11 cellular contexts compared by ENCODE assay signal in genomic region chr2:25420820-25421237, GRCh38.
A peak's percentile ranks its signal among the peaks of the same experiment; 100 is the strongest.
DNase-seq lines count a peak whose midpoint lies in the region; ATAC-seq and TF ChIP-seq lines count a peak whose summit lies in the region.
"Had no signal": no experiment of that assay in that cellular context is flagged by ENCODE, and none has a peak within 500 bp of the region (broad histone marks: within the 10 kb centered on the region; RNA-seq: fewer than 3 reads in every experiment).

No MANE protein-coding gene starts in this region.

- no peak overlapping the region for H3K27ac Mint-ChIP-seq in T-helper 2 cell treated with Interferon-gamma antibody and Interleukin-4, amounts not matched to agents 5 μg/mL and 100 μg/mL, for 36 hours
- H3K27ac Mint-ChIP-seq: activated naive CD4-positive, alpha-beta T cell treated with anti-CD3 and anti-CD28 coated beads for 36 hours had no signal

- no peaks in the 10 kb centered on the region for H3K27me3 Mint-ChIP-seq in T-helper 2 cell treated with Interferon-gamma antibody and Interleukin-4, amounts not matched to agents 5 μg/mL and 100 μg/mL, for 36 hours (ENCODE audit: low read depth)

- peaks cover 9% of the 10 kb centered on the region for H3K9me3 Mint-ChIP-seq in T-helper 2 cell treated with Interferon-gamma antibody and Interleukin-4, amounts not matched to agents 5 μg/mL and 100 μg/mL, for 36 hours

- in situ Hi-C loops in KBM-7 (cut with MboI; ENCODE audit: low pct_unique_long_range_greater_than_20kb, low sequenced_read_pairs), result no loop called here

- peaks cover 16% of the 10 kb centered on the region for H3K36me3 Mint-ChIP-seq in T-helper 2 cell treated with Interferon-gamma antibody and Interleukin-4, amounts not matched to agents 5 μg/mL and 100 μg/mL, for 36 hours (ENCODE audit: low read depth)

- H3K4me3 Mint-ChIP-seq in T-helper 2 cell treated with Interferon-gamma antibody and Interleukin-4, amounts not matched to agents 5 μg/mL and 100 μg/mL, for 36 hours, result no peak overlapping the region
- H3K4me3 Mint-ChIP-seq: activated naive CD4-positive, alpha-beta T cell treated with anti-CD3 and anti-CD28 coated beads for 36 hours had no signal

- H3K36me3 ChIP-seq in WERI-Rb-1, result no peaks in the 10 kb centered on the region
- H3K36me3 ChIP-seq: pancreas had no signal

- no peak for TF ChIP-seq CTCF in WERI-Rb-1 (IDR thresholded peaks at IDR 0.05; ENCODE audit: low read depth, low read length)

- peak; percentile 46 for ATAC-seq in GM21825 (IDR thresholded peaks at IDR 0.05; ENCODE audit: unreplicated experiment)
- no peak for ATAC-seq in HG03520 (IDR thresholded peaks at IDR 0.05; ENCODE audit: unreplicated experiment)
- ATAC-seq: Panc1 had no signal

- H3K27me3 ChIP-seq in WERI-Rb-1 (ENCODE audit: insufficient read depth, low read depth, severe bottlenecking), result no peaks in the 10 kb centered on the region
- H3K27me3 ChIP-seq: pancreas had no signal

- peak; percentile 77 for TF ChIP-seq POLR2A in GM18526 (IDR thresholded peaks at IDR 0.05; ENCODE audit: extremely low read depth, insufficient read length)

- no peaks in the 10 kb centered on the region for H3K9me3 ChIP-seq in WERI-Rb-1 (ENCODE audit: severe bottlenecking)
- H3K9me3 ChIP-seq: pancreas had no signal

- H3K4me1 Mint-ChIP-seq in T-helper 2 cell treated with Interferon-gamma antibody and Interleukin-4, amounts not matched to agents 5 μg/mL and 100 μg/mL, for 36 hours (ENCODE audit: low read depth), result peaks cover 10% of the 10 kb centered on the region

- no peak overlapping the region for H3K4me3 ChIP-seq in WERI-Rb-1 (ENCODE audit: low read depth, low read length)
- H3K4me3 ChIP-seq: pancreas had no signal

- H3K27ac ChIP-seq in WERI-Rb-1, result no peak overlapping the region
- H3K27ac ChIP-seq: pancreas had no signal

- DNase-seq in KBM-7 (peak; percentile 27), midbrain (lab: John Stamatoyannopoulos, UW) (peak; percentile 17), WERI-Rb-1 (no peak), H4 (ENCODE audit: low spot score) (no peak)
- no peak for DNase-seq in T-helper 2 cell treated with Interferon-gamma antibody and Interleukin-4, amounts not matched to agents 5 μg/mL and 100 μg/mL, for 36 hours (ENCODE audit: low spot score)
- DNase-seq: activated naive CD4-positive, alpha-beta T cell treated with anti-CD3 and anti-CD28 coated beads for 36 hours had no signal

Comparison
In these comparisons a context has a peak if more than half of its experiments do, and no peak if none do; other contexts are left out.
1. DNase-seq: peak in KBM-7 (single experiment) and midbrain (single experiment); none in WERI-Rb-1 (single experiment), H4 (single experiment) and T-helper 2 cell treated with Interferon-gamma antibody and Interleukin-4, amounts not matched to agents 5 μg/mL and 100 μg/mL, for 36 hours (single experiment).